Comparison of ENCODE assay signal across 8 cellular contexts in the genomic region with DNA sequence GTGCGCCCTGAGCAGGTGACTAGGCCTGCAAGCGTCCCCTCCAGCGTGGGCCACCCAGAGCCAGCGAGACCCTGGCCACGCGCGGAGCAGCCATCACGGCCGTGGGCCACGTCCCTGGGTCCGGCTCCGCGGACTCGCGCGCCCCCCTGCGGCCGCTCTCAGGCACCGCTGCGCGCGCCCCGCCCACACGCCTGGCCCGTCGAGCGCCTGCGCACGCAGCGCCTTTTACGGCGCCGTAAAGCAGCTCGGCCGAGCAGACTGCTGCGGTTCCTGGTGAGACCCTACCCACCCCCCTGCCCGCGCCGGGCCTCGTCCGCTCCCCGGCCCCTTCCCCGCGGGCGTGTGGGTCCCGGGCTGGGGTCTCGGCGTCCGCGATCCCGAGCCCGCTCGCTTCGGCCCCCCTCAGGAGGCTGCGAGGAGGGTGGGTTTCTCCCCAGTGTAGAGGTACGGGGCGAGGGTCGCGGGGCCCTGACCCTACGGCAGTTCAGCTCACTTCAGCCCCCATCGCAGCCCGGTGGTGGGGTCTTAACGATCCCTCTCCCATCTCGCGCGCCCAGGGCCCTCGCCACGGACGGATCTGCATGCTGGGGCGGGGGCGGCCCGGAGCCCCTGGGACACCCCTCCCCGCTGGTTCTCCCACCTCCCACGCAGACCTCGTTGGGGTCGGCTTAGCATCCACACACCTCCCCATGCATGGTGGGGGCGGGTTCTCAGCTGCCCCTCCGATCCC. TPM values are rescaled to one million over a fixed set of nuclear protein-coding genes. Genes with fewer than 3 reads are reported as not detected.
A peak's percentile ranks its signal among the peaks of the same experiment; 100 is the strongest.
DNase-seq lines count a peak whose midpoint lies in the region; ATAC-seq and TF ChIP-seq lines count a peak whose summit lies in the region.

Gene TRAPPC5, plus strand, starts transcription at position 228 of the 730 bp plus-strand sequence. CDS start 1,421 bp downstream, outside the sequence.

- peaks cover 12 to 30% of the 10 kb centered on the region in 2 donors for H3K27me3 Mint-ChIP-seq in CD8-positive, alpha-beta memory T cell
- H3K27me3 Mint-ChIP-seq in activated naive CD4-positive, alpha-beta T cell treated with anti-CD3 and anti-CD28 coated beads, Interleukin-2, amount 10 ng/mL, durations not matched to agents 7 days and 5 days: peaks cover 31% of the 10 kb centered on the region

- peaks cover 6% of the 10 kb centered on the region for H3K36me3 ChIP-seq in CD8-positive, alpha-beta memory T cell (ENCODE audit: insufficient read depth, low read length)
- H3K36me3 ChIP-seq in Loucy (ENCODE audit: insufficient read depth, low read length): no peaks in the 10 kb centered on the region; the same call in 1 of the 2 replicates
- peaks cover 5 to 6% of the 10 kb centered on the region in 2 experiments for H3K36me3 ChIP-seq in SK-N-SH (replicated peaks in 1 of 2; ENCODE audit: control insufficient read depth in 1 of 2, insufficient read depth in 2 of 2, low read length in 1 of 2)
- H3K36me3 ChIP-seq in gastroesophageal sphincter: peaks cover 0 to 34% of the 10 kb centered on the region in 2 donors
- peaks cover 39% of the 10 kb centered on the region for H3K36me3 ChIP-seq in neutrophil
- peaks cover 0 to 26% (median 13%) of the 10 kb centered on the region in 5 donors for H3K36me3 ChIP-seq in subcutaneous abdominal adipose tissue (ENCODE audit: control insufficient read depth in 5 of 5, insufficient read depth in 5 of 5, low read length in 5 of 5)

- TF ChIP-seq CTCF in Loucy (conservative IDR thresholded peaks at IDR 0.05; ENCODE audit: low read length): peak; percentile 73
- TF ChIP-seq CTCF in SK-N-SH (IDR thresholded peaks at IDR 0.05): peak; percentile 87
- TF ChIP-seq CTCF in gastroesophageal sphincter (IDR thresholded peaks at IDR 0.05): peak in 3 of 4 experiments; percentile 94 to 100 (median 96)
- TF ChIP-seq CTCF in neutrophil (IDR thresholded peaks at IDR 0.05): peak; percentile 100

- TF ChIP-seq RAD21 in SK-N-SH (IDR thresholded peaks at IDR 0.05; ENCODE audit: low read length): peak; percentile 82

- H3K4me3 ChIP-seq in CD8-positive, alpha-beta memory T cell (ENCODE audit: low read length): peak within 1 kb of the TSS; percentile 83
- H3K4me3 ChIP-seq in Loucy (ENCODE audit: low read length, poor library complexity, severe bottlenecking): peak within 1 kb of the TSS; percentile 95
- H3K4me3 ChIP-seq in SK-N-SH (ENCODE audit: low read depth in 2 of 2, low read length in 1 of 2): peak within 1 kb of the TSS; percentile 87 to 92
- peak within 1 kb of the TSS; percentile 92 to 99 for H3K4me3 ChIP-seq in gastroesophageal sphincter
- peak within 1 kb of the TSS; percentile 97 to 100 for H3K4me3 ChIP-seq in neutrophil (ENCODE audit: low read depth in 1 of 2, low read length in 1 of 2)
- peak within 1 kb of the TSS; percentile 76 to 95 (median 93) for H3K4me3 ChIP-seq in subcutaneous abdominal adipose tissue (ENCODE audit: low read depth in 1 of 5, low read length in 5 of 5)

- H3K9me2 ChIP-seq in Loucy (replicated peaks; ENCODE audit: low read depth, low read length): no peaks in the 10 kb centered on the region
- H3K9me2 ChIP-seq in SK-N-SH: no peaks in the 10 kb centered on the region

- peaks cover 0 to 24% (median 2%) of the 10 kb centered on the region in 3 donors for H3K36me3 Mint-ChIP-seq in CD8-positive, alpha-beta memory T cell
- H3K36me3 Mint-ChIP-seq in activated naive CD4-positive, alpha-beta T cell treated with anti-CD3 and anti-CD28 coated beads, Interleukin-2, amount 10 ng/mL, durations not matched to agents 7 days and 5 days: peaks cover 11% of the 10 kb centered on the region

- H3K27ac ChIP-seq in CD8-positive, alpha-beta memory T cell (ENCODE audit: low read depth, low read length): peak within 1 kb of the TSS; percentile 82
- H3K27ac ChIP-seq in SK-N-SH (ENCODE audit: low read depth in 2 of 2, low read length in 1 of 2) (peak within 1 kb of the TSS in 1 of 2 experiments; percentile 72; a peak in 1 of 4 replicates), gastroesophageal sphincter (peak within 1 kb of the TSS; percentile 62 to 92 (median 84)), neutrophil (peak within 1 kb of the TSS; percentile 96), subcutaneous abdominal adipose tissue (ENCODE audit: low read depth, low read length) (peak within 1 kb of the TSS; percentile 67)

- H3K27me3 ChIP-seq in CD8-positive, alpha-beta memory T cell (ENCODE audit: insufficient read depth, low read length, poor library complexity, severe bottlenecking): no peaks in the 10 kb centered on the region
- H3K27me3 ChIP-seq in Loucy (ENCODE audit: insufficient read depth, low read length, poor library complexity, severe bottlenecking) (no peaks in the 10 kb centered on the region), SK-N-SH (ENCODE audit: insufficient read depth) (peaks cover 28% of the 10 kb centered on the region), gastroesophageal sphincter (peaks cover 44% of the 10 kb centered on the region), neutrophil (no peaks in the 10 kb centered on the region), subcutaneous abdominal adipose tissue (ENCODE audit: control insufficient read depth in 5 of 5, insufficient read depth in 4 of 5, low read length in 5 of 5) (peaks cover 9 to 25% (median 21%) of the 10 kb centered on the region in 5 donors)

- peaks cover 30 to 57% (median 37%) of the 10 kb centered on the region in 3 donors for H3K4me1 Mint-ChIP-seq in CD8-positive, alpha-beta memory T cell
- H3K4me1 Mint-ChIP-seq in activated naive CD4-positive, alpha-beta T cell treated with anti-CD3 and anti-CD28 coated beads, Interleukin-2, amount 10 ng/mL, durations not matched to agents 7 days and 5 days: peaks cover 51% of the 10 kb centered on the region

- H2AFZ ChIP-seq in Loucy (ENCODE audit: low read length): peak within 1 kb of the TSS; percentile 76
- peak within 1 kb of the TSS; percentile 97; the same call in 1 of the 2 replicates for H2AFZ ChIP-seq in SK-N-SH (ENCODE audit: low read depth)

- peak; percentile 29 to 48 for TF ChIP-seq POLR2A in gastroesophageal sphincter (IDR thresholded peaks at IDR 0.05)

- H3K9ac ChIP-seq in Loucy (ENCODE audit: low read depth, low read length, poor library complexity, severe bottlenecking) (peak within 1 kb of the TSS; percentile 92), SK-N-SH (peak within 1 kb of the TSS; percentile 93), subcutaneous abdominal adipose tissue (ENCODE audit: low read length in 5 of 5) (peak within 1 kb of the TSS in 4 of 5 donors; percentile 91 to 99 (median 96))

- POLR2A ChIA-PET in CD8-positive, alpha-beta memory T cell (lab: Charles Lee): interaction anchor here (0.6 to 1.6 kb wide), 7 partner anchors 25 to 331 kb away, joined by 3 to 5 read pairs (median 3); partner anchors contain the start of genes MAP2K7, PET100, STXBP2 and XAB2
- POLR2A ChIA-PET in SK-N-SH (lab: Yijun Ruan, JAX): interaction anchor here (0.6 to 1.2 kb wide), 4 partner anchors 45 to 155 kb away, joined by 3 to 8 read pairs (median 3); partner anchors contain the start of genes PET100 and XAB2

- WGBS in SK-N-SH (ENCODE audit: low lambda C conversion rate): 4% methylated on average over 11 of the region's 78 CpGs
- 0% methylated on average over 1 of the region's 78 CpGs; no CpG with 5 or more reads in 1 of the 2 donors for WGBS in gastroesophageal sphincter (ENCODE audit: low coverage in 1 of 2), 2 donors

- H3F3A ChIP-seq in Loucy (ENCODE audit: low read depth): no peaks in the 10 kb centered on the region
- H3F3A ChIP-seq in SK-N-SH (replicated peaks; ENCODE audit: insufficient read depth): no peaks in the 10 kb centered on the region

- H3K27ac Mint-ChIP-seq in CD8-positive, alpha-beta memory T cell: peak within 1 kb of the TSS; percentile 81 to 97 (median 92)
- peak within 1 kb of the TSS; percentile 93 for H3K27ac Mint-ChIP-seq in activated naive CD4-positive, alpha-beta T cell treated with anti-CD3 and anti-CD28 coated beads, Interleukin-2, amount 10 ng/mL, durations not matched to agents 7 days and 5 days

- no peaks in the 10 kb centered on the region for H3K9me3 Mint-ChIP-seq in CD8-positive, alpha-beta memory T cell
- H3K9me3 Mint-ChIP-seq in activated naive CD4-positive, alpha-beta T cell treated with anti-CD3 and anti-CD28 coated beads, Interleukin-2, amount 10 ng/mL, durations not matched to agents 7 days and 5 days: no peaks in the 10 kb centered on the region

- H3K4me1 ChIP-seq in CD8-positive, alpha-beta memory T cell (ENCODE audit: insufficient read depth, low read length): peaks cover 35% of the 10 kb centered on the region
- peaks cover 37% of the 10 kb centered on the region for H3K4me1 ChIP-seq in Loucy (ENCODE audit: insufficient read depth, low read length, poor library complexity, severe bottlenecking)
- peaks cover 0 to 13% of the 10 kb centered on the region in 2 experiments; a peak in 1 of 4 replicates for H3K4me1 ChIP-seq in SK-N-SH (ENCODE audit: control insufficient read depth in 1 of 2, insufficient read depth in 2 of 2, low read depth in 1 of 2, low read length in 1 of 2)
- H3K4me1 ChIP-seq in gastroesophageal sphincter: peaks cover 0 to 26% (median 8%) of the 10 kb centered on the region in 3 donors
- peaks cover 63 to 65% of the 10 kb centered on the region in 2 experiments for H3K4me1 ChIP-seq in neutrophil (ENCODE audit: control insufficient read depth in 1 of 2, insufficient read depth in 1 of 2, low read depth in 1 of 2, low read length in 1 of 2)
- H3K4me1 ChIP-seq in subcutaneous abdominal adipose tissue (ENCODE audit: control insufficient read depth in 5 of 5, insufficient read depth in 5 of 5, low read length in 5 of 5): peaks cover 0 to 32% (median 16%) of the 10 kb centered on the region in 5 donors

- ATAC-seq in GM19468 (IDR thresholded peaks at IDR 0.05; ENCODE audit: extremely low read depth, unreplicated experiment): peak; percentile 13
- peak; percentile 89 for ATAC-seq in gastroesophageal sphincter

- peak within 1 kb of the TSS; percentile 86 to 96 (median 86) for H3K4me3 Mint-ChIP-seq in CD8-positive, alpha-beta memory T cell
- peak within 1 kb of the TSS; percentile 90 for H3K4me3 Mint-ChIP-seq in activated naive CD4-positive, alpha-beta T cell treated with anti-CD3 and anti-CD28 coated beads, Interleukin-2, amount 10 ng/mL, durations not matched to agents 7 days and 5 days

- H3K9me3 ChIP-seq in CD8-positive, alpha-beta memory T cell (ENCODE audit: low read length): no peaks in the 10 kb centered on the region
- H3K9me3 ChIP-seq in Loucy (ENCODE audit: insufficient read depth, low read depth, low read length): no peaks in the 10 kb centered on the region
- no peaks in the 10 kb centered on the region for H3K9me3 ChIP-seq in SK-N-SH
- no peaks in the 10 kb centered on the region for H3K9me3 ChIP-seq in gastroesophageal sphincter
- H3K9me3 ChIP-seq in neutrophil: no peaks in the 10 kb centered on the region
- H3K9me3 ChIP-seq in subcutaneous abdominal adipose tissue (ENCODE audit: control insufficient read depth in 5 of 5, low read length in 5 of 5): peaks cover 0 to 3% (median 0%) of the 10 kb centered on the region in 5 donors

- H3K79me2 ChIP-seq in Loucy (ENCODE audit: insufficient read depth, low read length) (peaks cover 28% of the 10 kb centered on the region), SK-N-SH (ENCODE audit: insufficient read depth) (peaks cover 14% of the 10 kb centered on the region)

- peaks cover 17% of the 10 kb centered on the region for H4K20me1 ChIP-seq in Loucy (ENCODE audit: insufficient read depth, low read length, poor library complexity, severe bottlenecking)
- no peaks in the 10 kb centered on the region for H4K20me1 ChIP-seq in SK-N-SH (ENCODE audit: insufficient read depth)

- TF ChIP-seq EP300 in SK-N-SH (IDR thresholded peaks at IDR 0.05; ENCODE audit: borderline replicate concordance in 1 of 2, low read depth in 1 of 2, low read length in 1 of 2) (no peak), gastroesophageal sphincter (IDR thresholded peaks at IDR 0.05) (no peak)

- DNase-seq in CD8-positive, alpha-beta memory T cell: peak; percentile 81 to 88 (median 82)
- peak; percentile 98 for DNase-seq in SK-N-SH
- peak; percentile 88 for DNase-seq in activated naive CD4-positive, alpha-beta T cell treated with anti-CD3 and anti-CD28 coated beads, Interleukin-2, amount 10 ng/mL, durations not matched to agents 7 days and 5 days

- H3K4me2 ChIP-seq in Loucy (ENCODE audit: low read depth, low read length, poor library complexity, severe bottlenecking) (peak within 1 kb of the TSS; percentile 89), SK-N-SH (peak within 1 kb of the TSS; percentile 97)

- CTCF ChIA-PET in CD8-positive, alpha-beta memory T cell (lab: Charles Lee): interaction anchor here (0.6 to 3.2 kb wide), 51 partner anchors 9 to 581 kb away, joined by 3 to 61 read pairs (median 4); partner anchors contain the start of genes PET100, RETN and STXBP2
- CTCF ChIA-PET in SK-N-SH (lab: Yijun Ruan, JAX): interaction anchor here (0.6 to 8.2 kb wide), 78 partner anchors 9 to 600 kb away, joined by 3 to 171 read pairs (median 5); partner anchors contain the start of genes CAMSAP3, CLEC4M, PCP2 and PET100
- CTCF ChIA-PET in activated naive CD4-positive, alpha-beta T cell treated with anti-CD3 and anti-CD28 coated beads, Interleukin-2, amount 10 ng/mL, durations not matched to agents 7 days and 5 days (lab: Charles Lee): interaction anchor here (0.6 to 2.7 kb wide), 42 partner anchors 10 to 581 kb away, joined by 3 to 38 read pairs (median 4); partner anchors contain the start of genes PEX11G, RETN and STXBP2

RNA-seq across cellular contexts. Expression of gene TRAPPC5, which starts in this region (rescaled TPM):
- total RNA-seq in CD8-positive, alpha-beta memory T cell: 10 to 100 TPM; 63.5 to 70.1 TPM
- polyA plus RNA-seq in CD8-positive, alpha-beta memory T cell: 155 TPM
- 44.1 and 49.4 TPM in 2 replicates for polyA plus RNA-seq in SK-N-SH (2012; rRNA removed)
- polyA plus RNA-seq in SK-N-SH (2012; cell fraction: cytosol; rRNA removed): 21.7 and 37.7 TPM in 2 replicates
- 18.7 and 27.8 TPM in 2 replicates for polyA plus RNA-seq in SK-N-SH (2012; cell fraction: nucleus; rRNA removed)
- 10 to 100 TPM; 56.0 to 69.0 (median 64.0) TPM for total RNA-seq in gastroesophageal sphincter
